In genomic region chr12:54596526-54596946, GRCh38 we compare ENCODE assay signal across 8 cellular contexts. TPM values are rescaled to one million over a fixed set of nuclear protein-coding genes. Genes with fewer than 3 reads are reported as not detected.
DNase-seq lines count a peak whose midpoint lies in the region; ATAC-seq, FAIRE-seq and TF ChIP-seq lines count a peak whose summit lies in the region.

No MANE protein-coding gene starts in this region.

- H3K27ac Mint-ChIP-seq in astrocyte (ENCODE audit: unreplicated experiment): no peak overlapping the region

- DNase-seq in DMS53 (lab: John Stamatoyannopoulos, UW): peak; percentile 79
- DNase-seq in Jurkat, Clone E6-1 (ENCODE audit: low read depth, low spot score): peak; percentile 87
- peak; percentile 25 for DNase-seq in T follicular helper cell (ENCODE audit: low read depth)
- peak; percentile 20 for DNase-seq in astrocyte (ENCODE audit: low read depth)
- peak; percentile 83 for DNase-seq in hepatocyte (ENCODE audit: low spot score)
- peak; percentile 66 for DNase-seq in small intestine
- no peak for DNase-seq in NCI-H526 treated with DMSO at 0.1 percent for 48 hours (lab: John Stamatoyannopoulos, UW)

- H4K20me1 ChIP-seq in astrocyte (ENCODE audit: insufficient read depth, low read length): no peaks in the 10 kb centered on the region
- H4K20me1 ChIP-seq in hepatocyte (ENCODE audit: insufficient read depth, poor library complexity, severe bottlenecking): no peaks in the 10 kb centered on the region

- peak; percentile 87 for FAIRE-seq in astrocyte (lab: Jason Lieb, UNC)
- FAIRE-seq in small intestine (lab: Jason Lieb, UNC): no peak

- H3K4me3 Mint-ChIP-seq in astrocyte (ENCODE audit: unreplicated experiment): no peak overlapping the region

- no peak overlapping the region for H3K4me3 ChIP-seq in Jurkat, Clone E6-1 (ENCODE audit: low read length)
- H3K4me3 ChIP-seq in astrocyte (ENCODE audit: insufficient read depth, low read depth, low read length) (no peak overlapping the region), hepatocyte (no peak overlapping the region), small intestine (ENCODE audit: low read depth in 1 of 2, low read length in 2 of 2) (no peak overlapping the region)

- no peaks in the 10 kb centered on the region for H3K4me1 ChIP-seq in astrocyte (ENCODE audit: insufficient read depth, low read length)
- H3K4me1 ChIP-seq in hepatocyte (ENCODE audit: insufficient read depth): peaks cover 7% of the 10 kb centered on the region
- no peaks in the 10 kb centered on the region for H3K4me1 ChIP-seq in small intestine (ENCODE audit: control insufficient read depth in 2 of 2, insufficient read depth in 1 of 2, low read depth in 1 of 2, low read length in 1 of 2)

- no peak overlapping the region for H3K9ac ChIP-seq in astrocyte (ENCODE audit: low read length)

- ATAC-seq in HG03342 (IDR thresholded peaks at IDR 0.05; ENCODE audit: unreplicated experiment): no peak

- no peaks in the 10 kb centered on the region for H3K9me3 Mint-ChIP-seq in astrocyte (ENCODE audit: unreplicated experiment)

- H3K27me3 ChIP-seq in astrocyte (ENCODE audit: insufficient read depth, low read length) (peaks cover 10% of the 10 kb centered on the region), hepatocyte (peaks cover 3% of the 10 kb centered on the region), small intestine (ENCODE audit: control insufficient read depth in 2 of 2, insufficient read depth in 2 of 2, low read length in 2 of 2) (no peaks in the 10 kb centered on the region)

- H3K36me3 ChIP-seq in astrocyte (ENCODE audit: insufficient read depth, low read length) (no peaks in the 10 kb centered on the region), hepatocyte (replicated peaks; ENCODE audit: insufficient read depth, low read depth) (no peaks in the 10 kb centered on the region), small intestine (ENCODE audit: control insufficient read depth in 2 of 2, insufficient read depth in 2 of 2, low read length in 2 of 2) (no peaks in the 10 kb centered on the region)

- H3K4me1 Mint-ChIP-seq in astrocyte (ENCODE audit: low read depth, unreplicated experiment): peaks cover 10% of the 10 kb centered on the region

- no peaks in the 10 kb centered on the region for H3K9me2 ChIP-seq in hepatocyte (replicated peaks; ENCODE audit: insufficient read depth)

- H3K9me3 ChIP-seq in astrocyte (ENCODE audit: insufficient read depth, low read depth, low read length): no peaks in the 10 kb centered on the region
- no peaks in the 10 kb centered on the region for H3K9me3 ChIP-seq in hepatocyte (ENCODE audit: low read depth)
- H3K9me3 ChIP-seq in small intestine (ENCODE audit: control insufficient read depth, low read depth): no peaks in the 10 kb centered on the region

- no peaks in the 10 kb centered on the region for H3K36me3 Mint-ChIP-seq in astrocyte (ENCODE audit: low read depth, unreplicated experiment)

- H2AFZ ChIP-seq in astrocyte (ENCODE audit: low read depth, low read length): no peak overlapping the region
- no peak overlapping the region for H2AFZ ChIP-seq in hepatocyte

- H3K27ac ChIP-seq in astrocyte (ENCODE audit: low read depth, low read length): no peak overlapping the region
- H3K27ac ChIP-seq in hepatocyte: no peak overlapping the region
- no peak overlapping the region for H3K27ac ChIP-seq in small intestine (ENCODE audit: low read depth in 1 of 2, low read length in 1 of 2)

- H3K27me3 Mint-ChIP-seq in astrocyte (ENCODE audit: low read depth, unreplicated experiment): peaks cover 47% of the 10 kb centered on the region

- TF ChIP-seq CTCF in astrocyte (IDR thresholded peaks at IDR 0.05; ENCODE audit: insufficient read depth, low read depth, low read length) (peak; percentile 91), hepatocyte (IDR thresholded peaks at IDR 0.05; ENCODE audit: poor library complexity) (peak; percentile 90)

- WGBS in hepatocyte (ENCODE audit: low lambda C conversion rate, missing lambda C conversion rate): 32% methylated on average over 3 of the region's 3 CpGs
- 6 to 18% (median 11%) methylated on average over 3 of the region's 3 CpGs for WGBS in small intestine, 3 donors

- no peak overlapping the region for H3K4me2 ChIP-seq in astrocyte (ENCODE audit: low read length)
- no peak overlapping the region for H3K4me2 ChIP-seq in hepatocyte

- H3K79me2 ChIP-seq in astrocyte (ENCODE audit: insufficient read depth, low read length) (no peaks in the 10 kb centered on the region), hepatocyte (no peaks in the 10 kb centered on the region)

RNA-seq across cellular contexts. Expression of gene PPP1R1A, which starts 8.1 kb away (rescaled TPM):
- 1.2 TPM for polyA plus RNA-seq in Jurkat, Clone E6-1 (2012; ENCODE audit: insufficient read depth, insufficient read length)
- total RNA-seq in astrocyte (0.52 and 0.58 TPM in 2 replicates), hepatocyte (14.0 and 19.9 TPM in 2 replicates)
- polyA plus RNA-seq in hepatocyte (26.2 and 43.2 TPM in 2 replicates), small intestine (1 to 10 TPM; 3.0 to 6.5 (median 5.4) TPM)

RNA-seq across cellular contexts. Expression of gene LACRT, which starts 38.2 kb away (rescaled TPM):
- polyA plus RNA-seq in Jurkat, Clone E6-1 (2012; ENCODE audit: insufficient read depth, insufficient read length): not detected
- total RNA-seq in astrocyte: not detected in 2 replicates
- not detected in 2 replicates for total RNA-seq in hepatocyte
- polyA plus RNA-seq in hepatocyte: not detected in 2 replicates
- polyA plus RNA-seq in small intestine: not detected

RNA-seq across cellular contexts. Expression of gene PDE1B, which starts 47.1 kb away (rescaled TPM):
- polyA plus RNA-seq in Jurkat, Clone E6-1 (2012; ENCODE audit: insufficient read depth, insufficient read length): 17.2 TPM
- total RNA-seq in astrocyte (0.22 and 0.82 TPM in 2 replicates), hepatocyte (0.10 and 0.60 TPM in 2 replicates)
- polyA plus RNA-seq in hepatocyte (0.58 TPM in 1 of 2 replicates, not detected in the other), small intestine (1 to 10 TPM in 2 of 3 donors, under 1 TPM in 1; 0.67 to 4.8 (median 3.2) TPM)

RNA-seq across cellular contexts. Expression of gene DCD, which starts 51.6 kb away (rescaled TPM):
- not detected for polyA plus RNA-seq in Jurkat, Clone E6-1 (2012; ENCODE audit: insufficient read depth, insufficient read length)
- not detected in 2 replicates for total RNA-seq in astrocyte
- total RNA-seq in hepatocyte: not detected in 2 replicates
- polyA plus RNA-seq in hepatocyte: not detected in 2 replicates
- polyA plus RNA-seq in small intestine: not detected
